15 cellular contexts compared by ENCODE assay signal in genomic region chr20:2801459-2801728, GRCh38. TPM values are rescaled to one million over a fixed set of nuclear protein-coding genes. Genes with fewer than 3 reads are reported as not detected.
A peak's percentile ranks its signal among the peaks of the same experiment; 100 is the strongest.
DNase-seq lines count a peak whose midpoint lies in the region; ATAC-seq, FAIRE-seq and TF ChIP-seq lines count a peak whose summit lies in the region.
"Had no signal": no experiment of that assay in that cellular context is flagged by ENCODE, and none has a peak within 500 bp of the region (broad histone marks: within the 10 kb centered on the region; RNA-seq: fewer than 3 reads in every experiment).

No MANE protein-coding gene starts in this region.

- H3F3A ChIP-seq in neural progenitor cell (ENCODE audit: low read depth): peaks cover 23% of the 10 kb centered on the region

- intact Hi-C loops in body of pancreas (cut with DNase I) (no loop called here), left lung (cut with DNase I) (no loop called here)

- peak overlapping the region; percentile 80 for H3K4me2 ChIP-seq in neural progenitor cell

- TF ChIP-seq CTCF in body of pancreas (IDR thresholded peaks at IDR 0.05) (no peak), neural progenitor cell (IDR thresholded peaks at IDR 0.05) (no peak), D721Med (IDR thresholded peaks at IDR 0.05; ENCODE audit: insufficient read depth, missing control alignments) (no peak), left lung (IDR thresholded peaks at IDR 0.05) (no peak)

- no peak for FAIRE-seq in D721Med (lab: Jason Lieb, UNC)
- FAIRE-seq: G401.6, HTR-8/SVneo had no signal

- peaks cover 62% of the 10 kb centered on the region for H3K27me3 ChIP-seq in HUES6 (ENCODE audit: control insufficient read depth, insufficient read depth, low read length)
- peaks cover 0 to 9% of the 10 kb centered on the region in 2 donors for H3K27me3 ChIP-seq in body of pancreas
- H3K27me3 ChIP-seq in neural progenitor cell: peaks cover 56% of the 10 kb centered on the region
- H3K27me3 ChIP-seq in left lung: peaks cover 53 to 99% of the 10 kb centered on the region in 2 donors

- H3K4me3 ChIP-seq in HUES6 (ENCODE audit: low read depth, low read length): peak overlapping the region; percentile 98
- H3K4me3 ChIP-seq in body of pancreas: no peak overlapping the region
- H3K4me3 ChIP-seq in neural progenitor cell: peak overlapping the region; percentile 68
- H3K4me3 ChIP-seq in left lung: no peak overlapping the region

- H3K9ac ChIP-seq in HUES6 (ENCODE audit: low read length) (no peak overlapping the region), neural progenitor cell (no peak overlapping the region)

- H3K4me3 Mint-ChIP-seq in neural progenitor cell: peak overlapping the region; percentile 96

- DNase-seq in DMS79 treated with DMSO at 0.1 percent for 48 hours (lab: John Stamatoyannopoulos, UW): peak; percentile 21
- no peak for DNase-seq in DMS79 (lab: John Stamatoyannopoulos, UW)
- DNase-seq in body of pancreas: peak; percentile 31 to 60 (median 42)
- peak; percentile 15 for DNase-seq in neural progenitor cell (ENCODE audit: low spot score)
- DNase-seq in D721Med (ENCODE audit: insufficient read length, low spot score): no peak
- DNase-seq in left lung: no peak
- no peak for DNase-seq in KBM-7
- DNase-seq: NCI-H226, Right ventricle myocardium superior had no signal

- H3K9me3 Mint-ChIP-seq in neural progenitor cell: peaks cover 5% of the 10 kb centered on the region

- H4K20me1 ChIP-seq in neural progenitor cell (ENCODE audit: low read depth): no peaks in the 10 kb centered on the region

- peak overlapping the region; percentile 92 for H2AFZ ChIP-seq in neural progenitor cell (replicated peaks)

- H3K27ac ChIP-seq in HUES6 (ENCODE audit: low read depth, low read length): no peak overlapping the region
- no peak overlapping the region for H3K27ac ChIP-seq in body of pancreas
- H3K27ac ChIP-seq in neural progenitor cell: no peak overlapping the region
- H3K27ac ChIP-seq in left lung: no peak overlapping the region

- H3K27ac Mint-ChIP-seq in neural progenitor cell: no peak overlapping the region

- no peak for TF ChIP-seq POLR2A in body of pancreas (IDR thresholded peaks at IDR 0.05)

- peaks cover 38% of the 10 kb centered on the region for H3K4me1 Mint-ChIP-seq in neural progenitor cell

- H3K36me3 ChIP-seq in HUES6 (ENCODE audit: control insufficient read depth, insufficient read depth, low read length): peaks cover 24% of the 10 kb centered on the region
- H3K36me3 ChIP-seq in body of pancreas (replicated peaks in 1 of 2; ENCODE audit: insufficient read depth in 1 of 2, low read depth in 2 of 2): no peaks in the 10 kb centered on the region
- H3K36me3 ChIP-seq in neural progenitor cell: no peaks in the 10 kb centered on the region
- no peaks in the 10 kb centered on the region for H3K36me3 ChIP-seq in left lung

- no peak for ATAC-seq in body of pancreas
- no peak for ATAC-seq in left lung

- H3K9me3 ChIP-seq in HUES6 (ENCODE audit: control insufficient read depth, insufficient read depth, low read depth, low read length) (no peaks in the 10 kb centered on the region), body of pancreas (no peaks in the 10 kb centered on the region), neural progenitor cell (ENCODE audit: low read depth) (no peaks in the 10 kb centered on the region), left lung (no peaks in the 10 kb centered on the region)

- in situ Hi-C loops in KBM-7 (cut with MboI; ENCODE audit: low pct_unique_long_range_greater_than_20kb, low sequenced_read_pairs): no loop called here

- peaks cover 23% of the 10 kb centered on the region for H3K27me3 Mint-ChIP-seq in neural progenitor cell (ENCODE audit: insufficient read depth, low read depth)

- peaks cover 12% of the 10 kb centered on the region for H3K79me2 ChIP-seq in neural progenitor cell (ENCODE audit: low read depth)

- H3K36me3 Mint-ChIP-seq in neural progenitor cell: peaks cover 15% of the 10 kb centered on the region

- H3K4me1 ChIP-seq in HUES6 (ENCODE audit: control insufficient read depth, insufficient read depth, low read length): peaks cover 43% of the 10 kb centered on the region
- H3K4me1 ChIP-seq in body of pancreas: peaks cover 23% of the 10 kb centered on the region
- H3K4me1 ChIP-seq in neural progenitor cell: peaks cover 15% of the 10 kb centered on the region
- peaks cover 0 to 25% of the 10 kb centered on the region in 2 donors for H3K4me1 ChIP-seq in left lung

- 7 to 8% methylated on average over 2 to 5 of the region's 5 CpGs for WGBS in body of pancreas, 2 donors

RNA-seq across cellular contexts. Expression of gene CPXM1, which starts 1.0 kb away (rescaled TPM):
- total RNA-seq in body of pancreas (1 to 10 TPM; 2.3 to 4.9 TPM), neural progenitor cell (ENCODE audit: low replicate concordance) (76.3 and 169 TPM in 2 replicates), left lung (10 to 100 TPM in 1 of 2 donors, 1 to 10 TPM in 1; 8.1 to 25.8 TPM)
- total RNA-seq: A172 had no signal

RNA-seq across cellular contexts. Expression of gene C20orf141, which starts 13.4 kb away (rescaled TPM):
- total RNA-seq in body of pancreas: not detected
- not detected in 2 replicates for total RNA-seq in neural progenitor cell (ENCODE audit: low replicate concordance)
- total RNA-seq in left lung: not detected
- total RNA-seq: A172; activated CD8-positive, alpha-beta memory T cell treated with anti-CD3 and anti-CD28 coated beads for 36 hours; cerebellum; Right ventricle myocardium superior had no signal

RNA-seq across cellular contexts. Expression of gene TMEM239, which starts 14.8 kb away (rescaled TPM):
- total RNA-seq in body of pancreas: not detected
- not detected in 2 replicates for total RNA-seq in neural progenitor cell (ENCODE audit: low replicate concordance)
- not detected for total RNA-seq in left lung
- total RNA-seq: A172; activated CD8-positive, alpha-beta memory T cell treated with anti-CD3 and anti-CD28 coated beads for 36 hours; cerebellum; Right ventricle myocardium superior had no signal

RNA-seq across cellular contexts. Expression of gene PCED1A, which starts 39.1 kb away (rescaled TPM):
- total RNA-seq in body of pancreas (10 to 100 TPM; 26.5 to 48.1 TPM), neural progenitor cell (ENCODE audit: low replicate concordance) (14.6 and 53.1 TPM in 2 replicates), left lung (10 to 100 TPM; 34.3 to 39.2 TPM)

RNA-seq across cellular contexts. Expression of gene VPS16, which starts 39.2 kb away (rescaled TPM):
- total RNA-seq in body of pancreas: 10 to 100 TPM; 21.3 to 25.4 TPM
- 27.6 and 39.6 TPM in 2 replicates for total RNA-seq in neural progenitor cell (ENCODE audit: low replicate concordance)
- 10 to 100 TPM; 38.6 to 42.7 TPM for total RNA-seq in left lung

Comparison
In these comparisons a context has a peak if more than half of its experiments do, and no peak if none do; other contexts are left out.
1. DNase-seq: peak in DMS79 treated with DMSO at 0.1 percent for 48 hours (single experiment), body of pancreas (4 of 4) and neural progenitor cell (single experiment); none in DMS79 (single experiment), D721Med (single experiment), left lung (0 of 2) and KBM-7 (single experiment).
2. H3K4me3 ChIP-seq: peak in HUES6 (single experiment) and neural progenitor cell (single experiment); none in body of pancreas (0 of 2) and left lung (0 of 2).